ENCODE assay signal across 22 cellular contexts in genomic region chr20:669573-669972, GRCh38. TPM values are rescaled to one million over a fixed set of nuclear protein-coding genes. Genes with fewer than 3 reads are reported as not detected.
DNase-seq lines count a peak whose midpoint lies in the region; ATAC-seq, FAIRE-seq and TF ChIP-seq lines count a peak whose summit lies in the region.
"Had no signal": no experiment of that assay in that cellular context is flagged by ENCODE, and none has a peak within 500 bp of the region (broad histone marks: within the 10 kb centered on the region; RNA-seq: fewer than 3 reads in every experiment).

No MANE protein-coding gene starts in this region.

- H3K9ac ChIP-seq in kidney (ENCODE audit: low read length in 2 of 2): no peak overlapping the region
- H3K9ac ChIP-seq: KMS-11 had no signal

- CTCF ChIA-PET in activated naive CD4-positive, alpha-beta T cell treated with anti-CD3 and anti-CD28 coated beads for 36 hours (lab: Charles Lee): interaction anchor here (0.7 to 1.3 kb wide), 3 partner anchors 9 to 224 kb away, joined by 3 to 4 read pairs (median 3); no protein-coding TSS in a partner anchor

- no peaks in the 10 kb centered on the region for H3K36me3 Mint-ChIP-seq in stimulated activated effector memory CD8-positive, alpha-beta T cell treated with anti-CD3 and anti-CD28 coated beads, Interleukin-12 subunit alpha, Interleukin-12 subunit beta, amount 100 ng/mL, for 72 hours
- no peaks in the 10 kb centered on the region for H3K36me3 Mint-ChIP-seq in activated naive CD4-positive, alpha-beta T cell treated with anti-CD3 and anti-CD28 coated beads for 36 hours (ENCODE audit: low read depth)
- H3K36me3 Mint-ChIP-seq: CD8-positive, alpha-beta T cell had no signal

- FAIRE-seq in kidney (lab: Jason Lieb, UNC): no peak
- FAIRE-seq: G401.6, GM12892, H1 had no signal

- peak; percentile 17 for DNase-seq in NCI-H1694 treated with DMSO at 0.1 percent for 48 hours (lab: John Stamatoyannopoulos, UW)
- DNase-seq in heart left ventricle: peak in 3 of 5 donors; percentile 51 to 74 (median 65)
- DNase-seq in kidney: peak; percentile 32
- DNase-seq in spleen: peak; percentile 57
- no peak for DNase-seq in stimulated activated effector memory CD8-positive, alpha-beta T cell treated with anti-CD3 and anti-CD28 coated beads, Interleukin-12 subunit alpha, Interleukin-12 subunit beta, amount 100 ng/mL, for 72 hours (ENCODE audit: low spot score in 2 of 2)
- no peak for DNase-seq in activated naive CD4-positive, alpha-beta T cell treated with anti-CD3 and anti-CD28 coated beads for 36 hours
- DNase-seq in NCI-H2227 (lab: John Stamatoyannopoulos, UW; ENCODE audit: unreplicated experiment): no peak
- DNase-seq: CD8-positive, alpha-beta T cell; DMS153; IMR-90; NCI-H1092 treated with DMSO at 0.1 percent for 48 hours; NCI-H1436 treated with DMSO at 0.1 percent for 48 hours; NCI-H2029 treated with DMSO at 0.1 percent for 48 hours; NCI-H2171; NCI-H524 treated with DMSO at 0.1 percent for 48 hours; OCI-M1; SHP77 had no signal

- H3K4me1 ChIP-seq in heart left ventricle: peaks cover 0 to 57% (median 10%) of the 10 kb centered on the region in 12 donors
- H3K4me1 ChIP-seq in kidney (ENCODE audit: control insufficient read depth in 1 of 2, insufficient read depth in 1 of 2, low read depth in 1 of 2, low read length in 2 of 2): no peaks in the 10 kb centered on the region
- H3K4me1 ChIP-seq in spleen: peaks cover 0 to 5% (median 0%) of the 10 kb centered on the region in 6 donors
- no peaks in the 10 kb centered on the region for H3K4me1 ChIP-seq in gastroesophageal sphincter

- H3K36me3 ChIP-seq in heart left ventricle (no peaks in the 10 kb centered on the region), kidney (ENCODE audit: control insufficient read depth in 1 of 2, insufficient read depth in 2 of 2, low read length in 2 of 2) (no peaks in the 10 kb centered on the region), spleen (no peaks in the 10 kb centered on the region), gastroesophageal sphincter (no peaks in the 10 kb centered on the region)

- TF ChIP-seq CTCF in heart left ventricle (IDR thresholded peaks at IDR 0.05): no peak
- TF ChIP-seq CTCF in kidney (IDR thresholded peaks at IDR 0.05; ENCODE audit: borderline replicate concordance, extremely low read depth, insufficient read depth): no peak
- no peak for TF ChIP-seq CTCF in spleen (IDR thresholded peaks at IDR 0.05 in 8 of 11, conservative IDR thresholded peaks at IDR 0.05 in 3 of 11)
- TF ChIP-seq CTCF in gastroesophageal sphincter (IDR thresholded peaks at IDR 0.05): no peak

- H3K27ac ChIP-seq in heart left ventricle (peak overlapping the region in 11 of 12 donors; percentile 39 to 83 (median 68)), kidney (ENCODE audit: low read depth in 2 of 2, low read length in 2 of 2) (no peak overlapping the region), spleen (no peak overlapping the region), gastroesophageal sphincter (no peak overlapping the region)
- H3K27ac ChIP-seq: KMS-11 had no signal

- no peak overlapping the region for H3K4me3 Mint-ChIP-seq in stimulated activated effector memory CD8-positive, alpha-beta T cell treated with anti-CD3 and anti-CD28 coated beads, Interleukin-12 subunit alpha, Interleukin-12 subunit beta, amount 100 ng/mL, for 72 hours
- H3K4me3 Mint-ChIP-seq in activated naive CD4-positive, alpha-beta T cell treated with anti-CD3 and anti-CD28 coated beads for 36 hours: no peak overlapping the region
- H3K4me3 Mint-ChIP-seq: CD8-positive, alpha-beta T cell had no signal

- no peaks in the 10 kb centered on the region for H3K9me3 Mint-ChIP-seq in stimulated activated effector memory CD8-positive, alpha-beta T cell treated with anti-CD3 and anti-CD28 coated beads, Interleukin-12 subunit alpha, Interleukin-12 subunit beta, amount 100 ng/mL, for 72 hours
- no peaks in the 10 kb centered on the region for H3K9me3 Mint-ChIP-seq in activated naive CD4-positive, alpha-beta T cell treated with anti-CD3 and anti-CD28 coated beads for 36 hours
- H3K9me3 Mint-ChIP-seq: CD8-positive, alpha-beta T cell had no signal

- WGBS in heart left ventricle, 4 donors: 34 to 55% (median 50%) methylated on average over 3 to 7 of the region's 7 CpGs
- 70 to 88% (median 82%) methylated on average over 6 to 7 of the region's 7 CpGs for WGBS in spleen, 5 donors
- WGBS in gastroesophageal sphincter (ENCODE audit: low coverage in 1 of 2), 2 donors: 53% methylated on average over 3 of the region's 7 CpGs; no CpG with 5 or more reads in 1 of the 2 donors

- ATAC-seq in heart left ventricle (peak; percentile 48 to 70 (median 68)), gastroesophageal sphincter (no peak)
- ATAC-seq in stimulated activated effector memory CD8-positive, alpha-beta T cell treated with anti-CD3 and anti-CD28 coated beads, Interleukin-12 subunit alpha, Interleukin-12 subunit beta, amount 100 ng/mL, for 72 hours: no peak
- ATAC-seq: CD8-positive, alpha-beta T cell had no signal

- peaks cover 66% of the 10 kb centered on the region for H3K27me3 Mint-ChIP-seq in activated naive CD4-positive, alpha-beta T cell treated with anti-CD3 and anti-CD28 coated beads for 36 hours (ENCODE audit: low read depth)

- no peak for TF ChIP-seq POLR2A in heart left ventricle (IDR thresholded peaks at IDR 0.05)
- TF ChIP-seq POLR2A in spleen (IDR thresholded peaks at IDR 0.05): no peak
- TF ChIP-seq POLR2A in gastroesophageal sphincter (IDR thresholded peaks at IDR 0.05): no peak

- H3K9me3 ChIP-seq in heart left ventricle: no peaks in the 10 kb centered on the region
- no peaks in the 10 kb centered on the region for H3K9me3 ChIP-seq in kidney (ENCODE audit: control insufficient read depth in 1 of 2, low read length in 2 of 2)
- H3K9me3 ChIP-seq in spleen: no peaks in the 10 kb centered on the region
- H3K9me3 ChIP-seq in gastroesophageal sphincter: no peaks in the 10 kb centered on the region

- no peak overlapping the region for H3K27ac Mint-ChIP-seq in stimulated activated effector memory CD8-positive, alpha-beta T cell treated with anti-CD3 and anti-CD28 coated beads, Interleukin-12 subunit alpha, Interleukin-12 subunit beta, amount 100 ng/mL, for 72 hours
- no peak overlapping the region for H3K27ac Mint-ChIP-seq in activated naive CD4-positive, alpha-beta T cell treated with anti-CD3 and anti-CD28 coated beads for 36 hours
- H3K27ac Mint-ChIP-seq: CD8-positive, alpha-beta T cell had no signal

- intact Hi-C loops in heart left ventricle (cut with DNase I) (loop anchor here in 4 of 10 donors (5.0 to 10.0 kb wide), 3 partner anchors 58 to 315 kb away; no protein-coding TSS in a partner anchor), kidney (cut with DNase I) (no loop called here), spleen (cut with DNase I; ENCODE audit: low total_unique reads) (no loop called here)
- intact Hi-C loops in activated naive CD4-positive, alpha-beta T cell treated with anti-CD3 and anti-CD28 coated beads for 36 hours (cut with micrococcal nuclease): loop anchor here (5.0 kb wide), 1 partner anchor 58 kb away; no protein-coding TSS in a partner anchor

- H3K27me3 ChIP-seq in heart left ventricle (peaks cover 0 to 51% (median 28%) of the 10 kb centered on the region in 9 donors), spleen (replicated peaks in 1 of 7) (peaks cover under 1 to 96% (median 47%) of the 10 kb centered on the region in 7 donors), gastroesophageal sphincter (peaks cover 100% of the 10 kb centered on the region)

- no peak for TF ChIP-seq EP300 in gastroesophageal sphincter (IDR thresholded peaks at IDR 0.05)

- H3K4me1 Mint-ChIP-seq in stimulated activated effector memory CD8-positive, alpha-beta T cell treated with anti-CD3 and anti-CD28 coated beads, Interleukin-12 subunit alpha, Interleukin-12 subunit beta, amount 100 ng/mL, for 72 hours: peaks cover 13% of the 10 kb centered on the region
- H3K4me1 Mint-ChIP-seq in activated naive CD4-positive, alpha-beta T cell treated with anti-CD3 and anti-CD28 coated beads for 36 hours (ENCODE audit: low read depth): no peaks in the 10 kb centered on the region

- H3K4me3 ChIP-seq in heart left ventricle (no peak overlapping the region), kidney (ENCODE audit: low read length in 2 of 2) (no peak overlapping the region), spleen (no peak overlapping the region), gastroesophageal sphincter (no peak overlapping the region)

RNA-seq across cellular contexts. Expression of gene SCRT2, which starts 6.0 kb away (rescaled TPM):
- total RNA-seq in heart left ventricle: not detected
- polyA plus RNA-seq in heart left ventricle: not detected
- not detected for total RNA-seq in kidney
- not detected for polyA plus RNA-seq in kidney (ENCODE audit: insufficient read depth, low read depth, low replicate concordance)
- total RNA-seq in spleen: under 1 TPM in 1 of 7 donors, not detected in 6; 0.09 TPM
- polyA plus RNA-seq in spleen: not detected
- total RNA-seq in gastroesophageal sphincter: not detected
- not detected for total RNA-seq in activated naive CD4-positive, alpha-beta T cell treated with anti-CD3 and anti-CD28 coated beads for 36 hours
- total RNA-seq: CD8-positive, alpha-beta T cell; IMR-90 had no signal
- polyA plus RNA-seq: IMR-90 had no signal

RNA-seq across cellular contexts. Expression of gene SRXN1, which starts 16.6 kb away (rescaled TPM):
- total RNA-seq in heart left ventricle (100 to 1,000 TPM in 1 of 9 donors, 10 to 100 TPM in 8; 25.3 to 147 (median 39.1) TPM), kidney (17.4 TPM), spleen (10 to 100 TPM; 10.6 to 31.3 (median 14.2) TPM), gastroesophageal sphincter (10 to 100 TPM; 36.9 to 57.1 (median 38.0) TPM)
- polyA plus RNA-seq in heart left ventricle (10 to 100 TPM; 11.8 to 56.2 TPM), kidney (ENCODE audit: insufficient read depth, low read depth, low replicate concordance) (51.1 TPM), spleen (10 to 100 TPM in 1 of 3 donors, 1 to 10 TPM in 2; 4.5 to 11.2 (median 7.0) TPM)
- total RNA-seq in activated naive CD4-positive, alpha-beta T cell treated with anti-CD3 and anti-CD28 coated beads for 36 hours: 1 to 10 TPM; 6.7 to 6.8 TPM

RNA-seq across cellular contexts. Expression of gene TCF15, which starts 59.5 kb away (rescaled TPM):
- total RNA-seq in heart left ventricle (10 to 100 TPM in 5 of 9 donors, 1 to 10 TPM in 4; 5.8 to 18.0 (median 10.0) TPM), kidney (0.63 TPM), spleen (under 1 TPM in 1 of 7 donors, not detected in 6; 0.22 TPM), gastroesophageal sphincter (1 to 10 TPM in 3 of 4 donors, not detected in 1; 3.0 to 6.6 (median 4.5) TPM)
- polyA plus RNA-seq in heart left ventricle (10 to 100 TPM in 1 of 2 donors, 1 to 10 TPM in 1; 7.3 to 14.1 TPM), kidney (ENCODE audit: insufficient read depth, low read depth, low replicate concordance) (1.6 TPM), spleen (under 1 TPM in 2 of 3 donors, not detected in 1; 0.06 to 0.21 TPM)
- not detected for total RNA-seq in activated naive CD4-positive, alpha-beta T cell treated with anti-CD3 and anti-CD28 coated beads for 36 hours
- total RNA-seq: CD8-positive, alpha-beta T cell; IMR-90 had no signal
- polyA plus RNA-seq: IMR-90 had no signal

Comparison
In these comparisons a context has a peak if more than half of its experiments do, and no peak if none do; other contexts are left out.
1. DNase-seq: peak in NCI-H1694 treated with DMSO at 0.1 percent for 48 hours (single experiment), heart left ventricle (3 of 5), kidney (single experiment) and spleen (single experiment); none in stimulated activated effector memory CD8-positive, alpha-beta T cell treated with anti-CD3 and anti-CD28 coated beads, Interleukin-12 subunit alpha, Interleukin-12 subunit beta, amount 100 ng/mL, for 72 hours (0 of 2), activated naive CD4-positive, alpha-beta T cell treated with anti-CD3 and anti-CD28 coated beads for 36 hours (single experiment) and NCI-H2227 (single experiment).
2. ATAC-seq: peak in heart left ventricle (4 of 4); none in stimulated activated effector memory CD8-positive, alpha-beta T cell treated with anti-CD3 and anti-CD28 coated beads, Interleukin-12 subunit alpha, Interleukin-12 subunit beta, amount 100 ng/mL, for 72 hours (single experiment) and gastroesophageal sphincter (single experiment).
3. H3K27ac ChIP-seq: peak in heart left ventricle (11 of 12); none in kidney (0 of 2), spleen (0 of 8) and gastroesophageal sphincter (0 of 4).